Comparison of ENCODE assay signal across 9 cellular contexts in the genomic region with DNA sequence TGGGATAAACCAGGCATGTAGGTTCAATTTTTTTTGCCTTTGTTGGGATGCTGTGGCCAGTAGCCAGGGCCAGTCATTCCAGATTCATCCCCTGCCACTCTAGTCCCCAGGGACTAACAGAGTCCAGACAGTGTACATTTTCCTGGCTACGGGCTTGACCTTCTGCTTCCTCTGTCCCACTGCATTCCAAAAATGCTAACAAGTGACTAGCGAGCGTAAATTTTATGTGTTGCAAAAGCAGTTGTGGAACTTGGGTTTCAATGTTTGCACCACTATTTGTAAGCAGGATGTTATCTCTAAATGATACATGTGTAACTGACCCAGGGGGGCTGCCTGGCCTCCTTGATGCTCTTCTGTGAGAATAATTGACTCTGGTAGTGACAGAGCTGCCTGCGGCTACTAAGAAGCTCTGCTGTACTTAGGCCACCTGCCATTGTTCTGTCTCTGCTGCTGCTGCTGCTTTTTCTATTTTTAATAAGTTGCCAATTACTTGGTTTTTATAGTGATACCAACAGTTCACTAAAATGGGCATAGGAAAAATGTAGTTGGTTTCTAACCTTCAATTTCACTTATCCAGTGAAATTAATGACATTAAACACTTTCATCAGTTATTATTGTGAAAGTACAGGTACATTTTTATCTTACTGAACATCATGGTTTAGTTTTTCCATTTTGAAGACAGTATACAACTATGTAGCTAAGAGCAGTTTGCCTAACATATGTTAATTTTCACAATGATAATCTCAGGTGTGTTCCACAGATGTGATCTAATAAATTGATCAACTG. TPM values are rescaled to one million over a fixed set of nuclear protein-coding genes. Genes with fewer than 3 reads are reported as not detected.
DNase-seq lines count a peak whose midpoint lies in the region; ATAC-seq and TF ChIP-seq lines count a peak whose summit lies in the region.
"Had no signal": no experiment of that assay in that cellular context is flagged by ENCODE, and none has a peak within 500 bp of the region (broad histone marks: within the 10 kb centered on the region; RNA-seq: fewer than 3 reads in every experiment).

No MANE protein-coding gene starts in this region.

- no peaks in the 10 kb centered on the region for H3K9me3 Mint-ChIP-seq in activated T-helper 17 cell treated with anti-CD3 and anti-CD28 coated beads, Interleukin-2, amount 50 U/mL, for 72 hours

- peaks cover 12% of the 10 kb centered on the region for H3F3A ChIP-seq in smooth muscle cell (ENCODE audit: low read depth)

- H3K9ac ChIP-seq in smooth muscle cell (ENCODE audit: low read depth), result no peak overlapping the region

- H3K79me2 ChIP-seq in smooth muscle cell (ENCODE audit: low read depth), result peaks cover 88% of the 10 kb centered on the region

- no peaks in the 10 kb centered on the region for H3K36me3 ChIP-seq in cardiac muscle cell
- no peaks in the 10 kb centered on the region for H3K36me3 ChIP-seq in smooth muscle cell (ENCODE audit: low read depth)

- H2AFZ ChIP-seq in smooth muscle cell (ENCODE audit: low read depth), result no peak overlapping the region

- peaks cover 100% of the 10 kb centered on the region for H4K20me1 ChIP-seq in smooth muscle cell (ENCODE audit: low read depth)

- H3K36me3 Mint-ChIP-seq in activated T-helper 17 cell treated with anti-CD3 and anti-CD28 coated beads, Interleukin-2, amount 50 U/mL, for 72 hours (ENCODE audit: low read depth), result no peaks in the 10 kb centered on the region

- TF ChIP-seq CTCF in cardiac muscle cell (IDR thresholded peaks at IDR 0.05; ENCODE audit: low read depth, low read length) (no peak), smooth muscle cell (IDR thresholded peaks at IDR 0.05; ENCODE audit: borderline replicate concordance, insufficient read depth, poor library complexity, severe bottlenecking) (no peak), GM10266 (IDR thresholded peaks at IDR 0.05; ENCODE audit: control insufficient read depth, insufficient read depth, low read depth, missing control alignments) (no peak)

- DNase-seq in NCI-H1417 (lab: John Stamatoyannopoulos, UW) (peak in 2 of 3 experiments; percentile 26 to 66), NCI-H1417 treated with DMSO at 0.1 percent for 48 hours (lab: John Stamatoyannopoulos, UW) (no peak), cardiac muscle cell (ENCODE audit: low read depth in 1 of 2, low spot score in 1 of 2) (peak in 1 of 2 donors; percentile 59), smooth muscle cell (lab: John Stamatoyannopoulos, UW; ENCODE audit: unreplicated experiment) (no peak), GM10266 (ENCODE audit: extremely low spot score) (no peak), SIG-M5 treated with dmso at 0.1 percent for 504 hours (lab: John Stamatoyannopoulos, UW; ENCODE audit: unreplicated experiment) (no peak)
- DNase-seq: stimulated activated CD4-positive, alpha-beta T cell treated with anti-CD3 and anti-CD28 coated beads, Interleukin-4, amount 100 ng/mL, for 1 hour had no signal

- H3K27me3 ChIP-seq in cardiac muscle cell, result no peaks in the 10 kb centered on the region
- H3K27me3 ChIP-seq in smooth muscle cell (ENCODE audit: low read depth), result no peaks in the 10 kb centered on the region

- peak overlapping the region; percentile 80 for H3K27ac Mint-ChIP-seq in activated T-helper 17 cell treated with anti-CD3 and anti-CD28 coated beads, Interleukin-2, amount 50 U/mL, for 72 hours

- H3K4me1 Mint-ChIP-seq in activated T-helper 17 cell treated with anti-CD3 and anti-CD28 coated beads, Interleukin-2, amount 50 U/mL, for 72 hours, result peaks cover 19% of the 10 kb centered on the region

- no peaks in the 10 kb centered on the region for H3K27me3 Mint-ChIP-seq in activated T-helper 17 cell treated with anti-CD3 and anti-CD28 coated beads, Interleukin-2, amount 50 U/mL, for 72 hours

- 28% methylated on average over 4 of the region's 4 CpGs for WGBS in smooth muscle cell (ENCODE audit: low lambda C conversion rate)

- peak overlapping the region; percentile 84 for H3K4me3 Mint-ChIP-seq in activated T-helper 17 cell treated with anti-CD3 and anti-CD28 coated beads, Interleukin-2, amount 50 U/mL, for 72 hours

- H3K9me3 ChIP-seq in cardiac muscle cell (ENCODE audit: low read depth) (no peaks in the 10 kb centered on the region), smooth muscle cell (replicated peaks; ENCODE audit: low read depth) (no peaks in the 10 kb centered on the region)

- H3K4me3 ChIP-seq in cardiac muscle cell, result no peak overlapping the region
- H3K4me3 ChIP-seq in smooth muscle cell, result no peak overlapping the region

- H3K4me2 ChIP-seq in smooth muscle cell, result peak overlapping the region; percentile 46

- H3K27ac ChIP-seq in cardiac muscle cell, result peak overlapping the region; percentile 20
- H3K27ac ChIP-seq in smooth muscle cell (ENCODE audit: low read depth), result peak overlapping the region; percentile 52

- ATAC-seq in activated T-helper 17 cell treated with anti-CD3 and anti-CD28 coated beads, Interleukin-2, amount 50 U/mL, for 72 hours (replicated peaks), result no peak
- no peak for ATAC-seq in HG03442 (IDR thresholded peaks at IDR 0.05; ENCODE audit: unreplicated experiment)

- peaks cover 20% of the 10 kb centered on the region for H3K4me1 ChIP-seq in cardiac muscle cell (ENCODE audit: low read depth)
- peaks cover 20% of the 10 kb centered on the region for H3K4me1 ChIP-seq in smooth muscle cell (ENCODE audit: low read depth)

RNA-seq across cellular contexts. Expression of a gene that starts 26.8 kb away (rescaled TPM):
- 10 to 100 TPM; 45.3 to 59.1 TPM for total RNA-seq in activated T-helper 17 cell treated with anti-CD3 and anti-CD28 coated beads, Interleukin-2, amount 50 U/mL, for 72 hours
- total RNA-seq in cardiac muscle cell, result 39.6 and 61.1 TPM in 2 replicates
- 50.2 and 73.2 TPM in 2 replicates for polyA plus RNA-seq in cardiac muscle cell
- 36.4 and 44.4 TPM in 2 replicates for total RNA-seq in smooth muscle cell
- 21.5 and 30.2 TPM in 2 replicates for polyA plus RNA-seq in smooth muscle cell

Comparison
In these comparisons a context has a peak if more than half of its experiments do, and no peak if none do; other contexts are left out.
1. DNase-seq: peak in NCI-H1417 (2 of 3); none in NCI-H1417 treated with DMSO at 0.1 percent for 48 hours (single experiment), smooth muscle cell (single experiment), GM10266 (single experiment) and SIG-M5 treated with dmso at 0.1 percent for 504 hours (single experiment).